Comparison of ENCODE assay signal across 10 cellular contexts in genomic region chr14:23114669-23115491, GRCh38. TPM values are rescaled to one million over a fixed set of nuclear protein-coding genes. Genes with fewer than 3 reads are reported as not detected.
A peak's percentile ranks its signal among the peaks of the same experiment; 100 is the strongest.
DNase-seq lines count a peak whose midpoint lies in the region; ATAC-seq and TF ChIP-seq lines count a peak whose summit lies in the region.
"Had no signal": no experiment of that assay in that cellular context is flagged by ENCODE, and none has a peak within 500 bp of the region (broad histone marks: within the 10 kb centered on the region; RNA-seq: fewer than 3 reads in every experiment).

No MANE protein-coding gene starts in this region.

- H3K36me3 Mint-ChIP-seq in activated CD4-positive, alpha-beta T cell treated with anti-CD3 and anti-CD28 coated beads for 36 hours (ENCODE audit: low read depth), result no peaks in the 10 kb centered on the region
- H3K36me3 Mint-ChIP-seq: brain had no signal

- no peaks in the 10 kb centered on the region for H3K27me3 Mint-ChIP-seq in activated CD4-positive, alpha-beta T cell treated with anti-CD3 and anti-CD28 coated beads for 36 hours

- DNase-seq in cardiac muscle cell (ENCODE audit: low read depth in 1 of 2, low spot score in 1 of 2) (peak in 1 of 2 donors; percentile 93), left ventricle myocardium inferior (no peak), SK-MEL-5 (ENCODE audit: low read depth, low spot score) (peak; percentile 56), fibroblast of the aortic adventitia (ENCODE audit: low read depth) (peak; percentile 96), upper lobe of right lung (no peak), NCI-H526 (lab: John Stamatoyannopoulos, UW) (no peak)
- no peak for DNase-seq in activated CD4-positive, alpha-beta T cell treated with anti-CD3 and anti-CD28 coated beads for 36 hours
- no peak for DNase-seq in stimulated activated naive CD4-positive, alpha-beta T cell treated with Interleukin-2 at 50 U/mL for 16 hours (lab: John Stamatoyannopoulos, UW)
- DNase-seq: midbrain had no signal

- no peaks in the 10 kb centered on the region for H3K9me3 Mint-ChIP-seq in activated CD4-positive, alpha-beta T cell treated with anti-CD3 and anti-CD28 coated beads for 36 hours (ENCODE audit: low read depth)
- H3K9me3 Mint-ChIP-seq: brain had no signal

- H3K27ac ChIP-seq in cardiac muscle cell, result peak overlapping the region; percentile 93
- H3K27ac ChIP-seq in left ventricle myocardium inferior (replicated peaks), result no peak overlapping the region
- no peak overlapping the region for H3K27ac ChIP-seq in upper lobe of right lung

- H3K4me3 ChIP-seq in cardiac muscle cell (no peak overlapping the region), left ventricle myocardium inferior (no peak overlapping the region), fibroblast of the aortic adventitia (ENCODE audit: low read depth, low read length) (no peak overlapping the region), upper lobe of right lung (no peak overlapping the region)

- ATAC-seq in upper lobe of right lung, result peak; percentile 73
- ATAC-seq in activated CD4-positive, alpha-beta T cell treated with anti-CD3 and anti-CD28 coated beads for 36 hours, result no peak

- POLR2A ChIA-PET in activated CD4-positive, alpha-beta T cell treated with anti-CD3 and anti-CD28 coated beads for 36 hours (lab: Charles Lee), result no interaction called here

- H3K4me1 ChIP-seq in cardiac muscle cell (ENCODE audit: low read depth), result peaks cover 30% of the 10 kb centered on the region
- H3K4me1 ChIP-seq in left ventricle myocardium inferior, result peaks cover 7% of the 10 kb centered on the region
- peaks cover 13% of the 10 kb centered on the region for H3K4me1 ChIP-seq in upper lobe of right lung

- H3K36me3 ChIP-seq in cardiac muscle cell (no peaks in the 10 kb centered on the region), left ventricle myocardium inferior (no peaks in the 10 kb centered on the region), upper lobe of right lung (no peaks in the 10 kb centered on the region)

- CTCF ChIA-PET in activated CD4-positive, alpha-beta T cell treated with anti-CD3 and anti-CD28 coated beads for 36 hours (lab: Charles Lee), result interaction anchor here (0.6 to 1.5 kb wide), 7 partner anchors 9 to 72 kb away, joined by 3 to 5 read pairs (median 3); no protein-coding TSS in a partner anchor

- H3K27ac Mint-ChIP-seq in activated CD4-positive, alpha-beta T cell treated with anti-CD3 and anti-CD28 coated beads for 36 hours, result no peak overlapping the region
- H3K27ac Mint-ChIP-seq: brain had no signal

- H3K4me1 Mint-ChIP-seq in activated CD4-positive, alpha-beta T cell treated with anti-CD3 and anti-CD28 coated beads for 36 hours, result peaks cover 39% of the 10 kb centered on the region

- H3K27me3 ChIP-seq in cardiac muscle cell (no peaks in the 10 kb centered on the region), left ventricle myocardium inferior (ENCODE audit: low read depth) (peaks cover 71% of the 10 kb centered on the region), upper lobe of right lung (no peaks in the 10 kb centered on the region)

- in situ Hi-C loops in SK-MEL-5 (cut with HindIII; ENCODE audit: low pct_unique_long_range_greater_than_20kb, low sequenced_read_pairs), result no loop called here

- H3K9me3 ChIP-seq in cardiac muscle cell (ENCODE audit: low read depth) (no peaks in the 10 kb centered on the region), left ventricle myocardium inferior (replicated peaks) (no peaks in the 10 kb centered on the region), upper lobe of right lung (no peaks in the 10 kb centered on the region)

- H3K4me3 Mint-ChIP-seq in activated CD4-positive, alpha-beta T cell treated with anti-CD3 and anti-CD28 coated beads for 36 hours, result no peak overlapping the region
- H3K4me3 Mint-ChIP-seq: brain had no signal

- intact Hi-C loops in left ventricle myocardium inferior (cut with micrococcal nuclease) (loop anchor here (5.0 kb wide), 1 partner anchor 82 kb away; no protein-coding TSS in a partner anchor), upper lobe of right lung (cut with DNase I) (no loop called here)
- intact Hi-C loops in activated CD4-positive, alpha-beta T cell treated with anti-CD3 and anti-CD28 coated beads for 36 hours (cut with DNase I, micrococcal nuclease), result no loop called here

- TF ChIP-seq CTCF in cardiac muscle cell (IDR thresholded peaks at IDR 0.05; ENCODE audit: low read depth, low read length), result peak; percentile 12
- TF ChIP-seq CTCF in left ventricle myocardium inferior (IDR thresholded peaks at IDR 0.05; ENCODE audit: borderline replicate concordance), result no peak
- TF ChIP-seq CTCF in fibroblast of the aortic adventitia (IDR thresholded peaks at IDR 0.05; ENCODE audit: insufficient read depth, low read length), result no peak
- no peak for TF ChIP-seq CTCF in upper lobe of right lung (IDR thresholded peaks at IDR 0.05)

RNA-seq across cellular contexts. Expression of gene CEBPE, which starts 4.2 kb away (rescaled TPM):
- not detected in 2 replicates for total RNA-seq in cardiac muscle cell
- polyA plus RNA-seq in cardiac muscle cell, result not detected in 2 replicates
- total RNA-seq in left ventricle myocardium inferior, result not detected
- total RNA-seq in SK-MEL-5 (2014; rRNA removed; shearing (Covaris generic)), result not detected in 2 replicates
- polyA plus RNA-seq in SK-MEL-5 (2015; cell fraction: cytosol; rRNA removed), result not detected in 2 replicates
- not detected in 2 replicates for polyA plus RNA-seq in SK-MEL-5 (2015; cell fraction: nucleus; rRNA removed)
- total RNA-seq in fibroblast of the aortic adventitia (ENCODE audit: low replicate concordance), result not detected in 2 replicates
- not detected for total RNA-seq in upper lobe of right lung
- total RNA-seq in activated CD4-positive, alpha-beta T cell treated with anti-CD3 and anti-CD28 coated beads for 36 hours, result under 1 TPM; 0.19 to 0.34 TPM

RNA-seq across cellular contexts. Expression of gene CIROP, which starts 10.1 kb away (rescaled TPM):
- 0.15 TPM in 1 of 2 replicates, not detected in the other for total RNA-seq in cardiac muscle cell
- polyA plus RNA-seq in cardiac muscle cell, result not detected in 2 replicates
- total RNA-seq in left ventricle myocardium inferior, result not detected
- total RNA-seq in SK-MEL-5 (2014; rRNA removed; shearing (Covaris generic)), result not detected in 2 replicates
- not detected in 2 replicates for polyA plus RNA-seq in SK-MEL-5 (2015; cell fraction: cytosol; rRNA removed)
- polyA plus RNA-seq in SK-MEL-5 (2015; cell fraction: nucleus; rRNA removed), result not detected in 2 replicates
- 1.8 TPM in 1 of 2 replicates, not detected in the other for total RNA-seq in fibroblast of the aortic adventitia (ENCODE audit: low replicate concordance)
- total RNA-seq in upper lobe of right lung, result not detected
- total RNA-seq in activated CD4-positive, alpha-beta T cell treated with anti-CD3 and anti-CD28 coated beads for 36 hours, result not detected

RNA-seq across cellular contexts. Expression of gene C14orf119, which starts 19.6 kb away (rescaled TPM):
- total RNA-seq in cardiac muscle cell (22.2 and 57.0 TPM in 2 replicates), left ventricle myocardium inferior (25.2 TPM), fibroblast of the aortic adventitia (ENCODE audit: low replicate concordance) (13.0 and 60.2 TPM in 2 replicates), upper lobe of right lung (55.3 TPM)
- polyA plus RNA-seq in cardiac muscle cell, result 105 and 120 TPM in 2 replicates
- 65.5 and 70.6 TPM in 2 replicates for total RNA-seq in SK-MEL-5 (2014; rRNA removed; shearing (Covaris generic))
- polyA plus RNA-seq in SK-MEL-5 (2015; cell fraction: cytosol; rRNA removed), result 32.9 and 44.8 TPM in 2 replicates
- 57.5 and 76.6 TPM in 2 replicates for polyA plus RNA-seq in SK-MEL-5 (2015; cell fraction: nucleus; rRNA removed)
- 10 to 100 TPM; 43.8 to 51.5 TPM for total RNA-seq in activated CD4-positive, alpha-beta T cell treated with anti-CD3 and anti-CD28 coated beads for 36 hours

RNA-seq across cellular contexts. Expression of gene ACIN1, which starts 19.9 kb away (rescaled TPM):
- total RNA-seq in cardiac muscle cell (95.1 and 151 TPM in 2 replicates), left ventricle myocardium inferior (64.6 TPM), fibroblast of the aortic adventitia (ENCODE audit: low replicate concordance) (91.8 and 97.0 TPM in 2 replicates), upper lobe of right lung (161 TPM)
- polyA plus RNA-seq in cardiac muscle cell, result 41.0 and 45.5 TPM in 2 replicates
- 69.7 and 83.0 TPM in 2 replicates for total RNA-seq in SK-MEL-5 (2014; rRNA removed; shearing (Covaris generic))
- 68.6 and 75.8 TPM in 2 replicates for polyA plus RNA-seq in SK-MEL-5 (2015; cell fraction: cytosol; rRNA removed)
- polyA plus RNA-seq in SK-MEL-5 (2015; cell fraction: nucleus; rRNA removed), result 727 and 884 TPM in 2 replicates
- 100 to 1,000 TPM; 160 to 215 TPM for total RNA-seq in activated CD4-positive, alpha-beta T cell treated with anti-CD3 and anti-CD28 coated beads for 36 hours

RNA-seq across cellular contexts. Expression of gene CDH24, which starts 57.6 kb away (rescaled TPM):
- total RNA-seq in cardiac muscle cell, result 8.6 and 8.9 TPM in 2 replicates
- 4.4 and 13.4 TPM in 2 replicates for polyA plus RNA-seq in cardiac muscle cell
- total RNA-seq in left ventricle myocardium inferior, result 2.1 TPM
- 0.96 and 1.1 TPM in 2 replicates for total RNA-seq in SK-MEL-5 (2014; rRNA removed; shearing (Covaris generic))
- polyA plus RNA-seq in SK-MEL-5 (2015; cell fraction: cytosol; rRNA removed), result 1.3 and 2.2 TPM in 2 replicates
- 12.3 and 13.5 TPM in 2 replicates for polyA plus RNA-seq in SK-MEL-5 (2015; cell fraction: nucleus; rRNA removed)
- 2.4 and 3.7 TPM in 2 replicates for total RNA-seq in fibroblast of the aortic adventitia (ENCODE audit: low replicate concordance)
- 7.8 TPM for total RNA-seq in upper lobe of right lung
- total RNA-seq in activated CD4-positive, alpha-beta T cell treated with anti-CD3 and anti-CD28 coated beads for 36 hours, result 1 to 10 TPM in 1 of 2 experiments, under 1 TPM in 1; 0.82 to 1.1 TPM

Comparison
In these comparisons a context has a peak if more than half of its experiments do, and no peak if none do; other contexts are left out.
1. DNase-seq: peak in SK-MEL-5 (single experiment) and fibroblast of the aortic adventitia (single experiment); none in left ventricle myocardium inferior (single experiment), upper lobe of right lung (single experiment), activated CD4-positive, alpha-beta T cell treated with anti-CD3 and anti-CD28 coated beads for 36 hours (single experiment), stimulated activated naive CD4-positive, alpha-beta T cell treated with Interleukin-2 at 50 U/mL for 16 hours (single experiment) and NCI-H526 (0 of 2).